ENCODE assay signal across 32 cellular contexts in the genomic region with DNA sequence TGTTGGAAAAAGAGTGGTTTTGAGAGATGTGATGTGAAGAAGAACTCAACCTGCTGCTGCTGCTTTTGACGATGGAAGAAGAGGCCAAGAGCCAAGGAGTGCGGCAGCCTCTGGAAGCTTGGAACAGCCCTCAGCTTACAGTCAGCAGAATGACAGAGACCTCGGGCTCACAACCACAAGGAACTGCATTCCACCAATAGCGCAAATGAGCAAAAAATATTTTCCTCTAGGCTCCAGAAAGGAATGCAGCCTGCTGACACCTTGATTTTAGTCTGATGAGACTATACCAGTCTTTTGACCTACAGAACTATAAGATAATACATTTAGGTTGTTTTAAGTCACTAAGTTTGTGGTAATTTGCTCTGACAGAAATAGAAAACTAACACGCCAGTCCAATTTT.
"Had no signal": no experiment of that assay in that cellular context is flagged by ENCODE, and none has a peak within 500 bp of the region (broad histone marks: within the 10 kb centered on the region; RNA-seq: fewer than 3 reads in every experiment).

No MANE protein-coding gene starts in this region.

- H3K4me3 Mint-ChIP-seq: activated B cell treated with CpG ODN at 0.5 μM for 24 hours; activated CD4-positive, alpha-beta memory T cell treated with anti-CD3 and anti-CD28 coated beads for 36 hours; activated CD4-positive, alpha-beta T cell treated with anti-CD3 and anti-CD28 coated beads, Interleukin-2, amount 10 ng/mL, durations not matched to agents 24 days and 14 days; activated CD8-positive, alpha-beta T cell treated with anti-CD3 and anti-CD28 coated beads for 36 hours; activated naive CD8-positive, alpha-beta T cell; activated naive CD8-positive, alpha-beta T cell treated with anti-CD3 and anti-CD28 coated beads, Interleukin-2, amount 10 ng/mL, durations not matched to agents 7 days and 5 days; activated naive CD8-positive, alpha-beta T cell treated with anti-CD3 and anti-CD28 coated beads, Interleukin-2, amount 50 U/mL, for 24 hours; activated T-cell treated with anti-CD3 and anti-CD28 coated beads, Interleukin-2, amount 50 U/mL, for 24 hours; central memory CD8-positive, alpha-beta T cell; T-cell; T-helper 2 cell treated with Interferon-gamma antibody and Interleukin-4, amounts not matched to agents 5 μg/mL and 100 μg/mL, for 36 hours had no signal

- H3K27me3 ChIP-seq: ascending aorta, body of pancreas, cardiac muscle cell had no signal

- H3K9me3 Mint-ChIP-seq: activated B cell treated with CpG ODN at 0.5 μM for 24 hours; activated CD4-positive, alpha-beta memory T cell treated with anti-CD3 and anti-CD28 coated beads for 36 hours; activated CD4-positive, alpha-beta T cell treated with anti-CD3 and anti-CD28 coated beads, Interleukin-2, amount 10 ng/mL, durations not matched to agents 24 days and 14 days; activated CD8-positive, alpha-beta T cell treated with anti-CD3 and anti-CD28 coated beads for 36 hours; activated naive CD8-positive, alpha-beta T cell treated with anti-CD3 and anti-CD28 coated beads, Interleukin-2, amount 10 ng/mL, durations not matched to agents 7 days and 5 days; activated naive CD8-positive, alpha-beta T cell treated with anti-CD3 and anti-CD28 coated beads, Interleukin-2, amount 50 U/mL, for 24 hours; activated T-cell treated with anti-CD3 and anti-CD28 coated beads, Interleukin-2, amount 50 U/mL, for 24 hours; activated T-helper 2 cell treated with anti-CD3 and anti-CD28 coated beads, Interferon-gamma antibody, Interleukin-2, Interleukin-4, amounts not matched to agents 10 μg/mL and 5 μg/mL and 100 μg/mL, durations not matched to agents 14 hours and 24 hours and 36 hours; central memory CD8-positive, alpha-beta T cell; T-cell; T-helper 2 cell treated with Interferon-gamma antibody and Interleukin-4, amounts not matched to agents 5 μg/mL and 100 μg/mL, for 36 hours had no signal

- H3K9me3 ChIP-seq: ascending aorta, body of pancreas had no signal

- H3K27ac Mint-ChIP-seq: activated B cell treated with CpG ODN at 0.5 μM for 24 hours; activated CD4-positive, alpha-beta memory T cell treated with anti-CD3 and anti-CD28 coated beads for 36 hours; activated CD4-positive, alpha-beta T cell treated with anti-CD3 and anti-CD28 coated beads, Interleukin-2, amount 10 ng/mL, durations not matched to agents 24 days and 14 days; activated CD8-positive, alpha-beta T cell treated with anti-CD3 and anti-CD28 coated beads for 36 hours; activated naive CD8-positive, alpha-beta T cell; activated naive CD8-positive, alpha-beta T cell treated with anti-CD3 and anti-CD28 coated beads, Interleukin-2, amount 10 ng/mL, durations not matched to agents 7 days and 5 days; activated naive CD8-positive, alpha-beta T cell treated with anti-CD3 and anti-CD28 coated beads, Interleukin-2, amount 50 U/mL, for 24 hours; activated T-cell treated with anti-CD3 and anti-CD28 coated beads, Interleukin-2, amount 50 U/mL, for 24 hours; activated T-helper 2 cell treated with anti-CD3 and anti-CD28 coated beads, Interferon-gamma antibody, Interleukin-2, Interleukin-4, amounts not matched to agents 10 μg/mL and 5 μg/mL and 100 μg/mL, durations not matched to agents 14 hours and 24 hours and 36 hours; T-cell; T-helper 2 cell treated with Interferon-gamma antibody and Interleukin-4, amounts not matched to agents 5 μg/mL and 100 μg/mL, for 36 hours had no signal

- DNase-seq: activated B cell treated with CpG ODN at 0.5 μM for 24 hours; activated CD4-positive, alpha-beta memory T cell treated with anti-CD3 and anti-CD28 coated beads for 36 hours; activated CD4-positive, alpha-beta T cell treated with anti-CD3 and anti-CD28 coated beads for 4 hours; activated CD4-positive, alpha-beta T cell treated with anti-CD3 and anti-CD28 coated beads, Interleukin-2, amount 10 ng/mL, durations not matched to agents 24 days and 14 days; activated CD4-positive, alpha-beta T cell treated with anti-CD3 and anti-CD28 coated beads, Interleukin-2, amount 50 U/mL, for 1 hour; activated CD4-positive, alpha-beta T cell treated with anti-CD3 and anti-CD28 coated beads, Interleukin-2, amount 50 U/mL, for 4 hours; activated CD4-positive, CD25-positive, alpha-beta regulatory T cell treated with anti-CD3 and anti-CD28 coated beads, Interleukin-2, amount 50 U/mL, for 72 hours; activated CD8-positive, alpha-beta memory T cell treated with anti-CD3 and anti-CD28 coated beads, Interleukin-2, amount 50 U/mL, for 4 hours; activated CD8-positive, alpha-beta T cell treated with anti-CD3 and anti-CD28 coated beads for 36 hours; activated effector memory CD4-positive, alpha-beta T cell treated with Interleukin-2 at 50 U/mL for 16 hours; activated gamma-delta T cell; activated naive CD4-positive, alpha-beta T cell treated with anti-CD3 and anti-CD28 coated beads, Interleukin-2, amount 50 U/mL, for 16 hours; activated naive CD4-positive, alpha-beta T cell treated with Interleukin-2 at 50 U/mL for 16 hours; activated naive CD8-positive, alpha-beta T cell treated with anti-CD3 and anti-CD28 coated beads, Interleukin-2, amount 10 ng/mL, durations not matched to agents 7 days and 5 days; activated naive CD8-positive, alpha-beta T cell treated with anti-CD3 and anti-CD28 coated beads, Interleukin-2, amount 50 U/mL, for 24 hours; activated T-cell treated with anti-CD3 and anti-CD28 coated beads for 4 hours; activated T-cell treated with anti-CD3 and anti-CD28 coated beads, Interleukin-2, amount 50 U/mL, for 24 hours; activated T-cell treated with anti-CD3 and anti-CD28 coated beads, Interleukin-2, amount 50 U/mL, for 48 hours; amygdala; anterior cingulate cortex; caudate nucleus; T-cell; T-helper 2 cell; T-helper 9 cell had no signal

- H3K27ac ChIP-seq: ascending aorta, body of pancreas, cardiac muscle cell, VCaP had no signal

- H3K4me3 ChIP-seq: ascending aorta, body of pancreas, cardiac muscle cell had no signal

- H3K27me3 Mint-ChIP-seq: activated B cell treated with CpG ODN at 0.5 μM for 24 hours; activated CD4-positive, alpha-beta memory T cell treated with anti-CD3 and anti-CD28 coated beads for 36 hours; activated CD4-positive, alpha-beta T cell treated with anti-CD3 and anti-CD28 coated beads, Interleukin-2, amount 10 ng/mL, durations not matched to agents 24 days and 14 days; activated CD8-positive, alpha-beta T cell treated with anti-CD3 and anti-CD28 coated beads for 36 hours; activated naive CD8-positive, alpha-beta T cell; activated naive CD8-positive, alpha-beta T cell treated with anti-CD3 and anti-CD28 coated beads, Interleukin-2, amount 10 ng/mL, durations not matched to agents 7 days and 5 days; activated naive CD8-positive, alpha-beta T cell treated with anti-CD3 and anti-CD28 coated beads, Interleukin-2, amount 50 U/mL, for 24 hours; activated T-cell treated with anti-CD3 and anti-CD28 coated beads, Interleukin-2, amount 50 U/mL, for 24 hours; central memory CD8-positive, alpha-beta T cell; T-cell had no signal

- ATAC-seq: activated CD8-positive, alpha-beta T cell treated with anti-CD3 and anti-CD28 coated beads for 36 hours; activated naive CD8-positive, alpha-beta T cell treated with anti-CD3 and anti-CD28 coated beads, Interleukin-2, amount 50 U/mL, for 24 hours; body of pancreas; T-cell had no signal
